Comparison of ENCODE assay signal across 8 cellular contexts in the genomic region with DNA sequence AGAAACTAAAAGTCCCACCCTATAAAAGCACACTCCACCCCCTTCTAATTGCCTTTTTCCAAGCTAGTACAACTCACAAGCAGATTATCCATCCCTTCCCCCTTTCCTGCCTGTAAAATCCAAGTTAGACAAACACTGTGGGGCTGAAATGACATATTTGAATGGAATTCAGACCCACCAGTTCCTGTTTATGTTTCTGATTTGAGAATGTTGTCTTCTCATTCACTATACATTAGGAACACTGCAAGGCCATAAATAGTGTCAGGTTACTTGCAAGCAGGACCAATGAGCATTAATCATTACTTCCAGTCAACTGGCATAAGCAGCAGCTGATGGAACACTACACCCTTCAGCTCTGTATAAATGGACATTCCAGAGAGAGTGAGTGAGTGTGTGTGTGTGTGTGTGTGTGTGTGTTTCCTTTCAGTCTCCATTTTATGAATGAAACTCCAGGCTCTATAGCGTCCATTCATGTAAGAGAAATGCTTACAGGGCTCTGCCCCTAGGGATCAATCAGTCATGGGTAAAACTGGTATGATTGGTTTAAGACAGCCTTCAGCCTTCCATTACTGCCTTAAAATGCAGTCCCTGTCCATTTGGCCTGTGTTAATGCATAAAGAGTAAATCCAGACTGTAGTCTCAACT.
A peak's percentile ranks its signal among the peaks of the same experiment; 100 is the strongest.
DNase-seq lines count a peak whose midpoint lies in the region; ATAC-seq and TF ChIP-seq lines count a peak whose summit lies in the region.

No MANE protein-coding gene starts in this region.

- peaks cover 0 to 17% of the 10 kb centered on the region in 2 donors for H3K4me1 ChIP-seq in adrenal gland (replicated peaks in 1 of 2)

- peak; percentile 87 for DNase-seq in DMS114 treated with DMSO at 0.1 percent for 48 hours (lab: John Stamatoyannopoulos, UW; ENCODE audit: unreplicated experiment)
- DNase-seq in NCI-H187 treated with DMSO at 0.1 percent for 48 hours (lab: John Stamatoyannopoulos, UW), result peak; percentile 93
- peak in 5 of 7 donors; percentile 21 to 67 (median 38) for DNase-seq in adrenal gland
- peak; percentile 98 for DNase-seq in islet precursor cell
- DNase-seq in RPMI8226, result no peak
- no peak for DNase-seq in activated CD4-positive, alpha-beta T cell treated with anti-CD3 and anti-CD28 coated beads for 4 hours

- H3K36me3 ChIP-seq in adrenal gland (replicated peaks in 1 of 2), result no peaks in the 10 kb centered on the region

- intact Hi-C loops in adrenal gland (cut with DNase I), result no loop called here

- H3K4me1 Mint-ChIP-seq in activated T-helper 17 cell treated with anti-CD3 and anti-CD28 coated beads, Interleukin-2, amount 50 U/mL, for 72 hours, result no peaks in the 10 kb centered on the region

- no peaks in the 10 kb centered on the region for H3K27me3 ChIP-seq in adrenal gland

- H3K36me3 Mint-ChIP-seq in activated T-helper 17 cell treated with anti-CD3 and anti-CD28 coated beads, Interleukin-2, amount 50 U/mL, for 72 hours (ENCODE audit: low read depth), result no peaks in the 10 kb centered on the region

- H3K9me3 Mint-ChIP-seq in activated T-helper 17 cell treated with anti-CD3 and anti-CD28 coated beads, Interleukin-2, amount 50 U/mL, for 72 hours, result no peaks in the 10 kb centered on the region

- no peak for TF ChIP-seq POLR2A in adrenal gland (IDR thresholded peaks at IDR 0.05)

- no peak overlapping the region for H3K4me3 Mint-ChIP-seq in activated T-helper 17 cell treated with anti-CD3 and anti-CD28 coated beads, Interleukin-2, amount 50 U/mL, for 72 hours

- no peaks in the 10 kb centered on the region for H3K27me3 Mint-ChIP-seq in activated T-helper 17 cell treated with anti-CD3 and anti-CD28 coated beads, Interleukin-2, amount 50 U/mL, for 72 hours

- H3K27ac ChIP-seq in adrenal gland, result peak overlapping the region in 2 of 5 donors; percentile 27 to 46

- WGBS in adrenal gland, 4 donors, result 55 to 67% (median 64%) methylated on average over 1 of the region's 1 CpG

- no peak for TF ChIP-seq CTCF in adrenal gland (IDR thresholded peaks at IDR 0.05)

- no peaks in the 10 kb centered on the region for H3K9me3 ChIP-seq in adrenal gland (replicated peaks in 1 of 3)

- H3K27ac Mint-ChIP-seq in activated T-helper 17 cell treated with anti-CD3 and anti-CD28 coated beads, Interleukin-2, amount 50 U/mL, for 72 hours, result no peak overlapping the region

- ATAC-seq in activated T-helper 17 cell treated with anti-CD3 and anti-CD28 coated beads, Interleukin-2, amount 50 U/mL, for 72 hours (replicated peaks), result no peak
- ATAC-seq in HG03378 (IDR thresholded peaks at IDR 0.05; ENCODE audit: unreplicated experiment), result no peak

- no peak overlapping the region for H3K4me3 ChIP-seq in adrenal gland

Comparison
In these comparisons a context has a peak if more than half of its experiments do, and no peak if none do; other contexts are left out.
1. DNase-seq: peak in DMS114 treated with DMSO at 0.1 percent for 48 hours (single experiment), NCI-H187 treated with DMSO at 0.1 percent for 48 hours (single experiment), adrenal gland (5 of 7) and islet precursor cell (single experiment); none in RPMI8226 (single experiment) and activated CD4-positive, alpha-beta T cell treated with anti-CD3 and anti-CD28 coated beads for 4 hours (0 of 2).